1 cellular context compared by ENCODE assay signal in genomic region chr4:1474126-1475090, GRCh38.
TF ChIP-seq lines count a peak whose summit lies in the region.

No MANE protein-coding gene starts in this region.

TF ChIP-seq in WTC11, 78 proteins besides CTCF, POLR2A, EP300 and RAD21 (continued from another document):
- TF ChIP-seq FOXP4 (CRISPR knock-in tag; IDR thresholded peaks at IDR 0.05) (no peak), MYBL2 (CRISPR knock-in tag; IDR thresholded peaks at IDR 0.05) (no peak), IRF1 (CRISPR knock-in tag; IDR thresholded peaks at IDR 0.05) (no peak), TCF7 (CRISPR knock-in tag; IDR thresholded peaks at IDR 0.05; ENCODE audit: low read depth) (no peak), FOXJ3 (CRISPR knock-in tag; IDR thresholded peaks at IDR 0.05; ENCODE audit: borderline replicate concordance) (no peak)
